Comparison of ENCODE assay signal across 8 cellular contexts in genomic region chr5:134436523-134437339, GRCh38.
DNase-seq lines count a peak whose midpoint lies in the region; ATAC-seq lines count a peak whose summit lies in the region.

No MANE protein-coding gene starts in this region.

- no peak overlapping the region for H3K4me3 ChIP-seq in muscle layer of duodenum (ENCODE audit: low read depth in 1 of 2, low read length in 2 of 2)

- H3K4me3 Mint-ChIP-seq in effector memory CD8-positive, alpha-beta T cell, result peak overlapping the region; percentile 44 to 55
- H3K4me3 Mint-ChIP-seq in stimulated activated naive CD8-positive, alpha-beta T cell treated with anti-CD3 and anti-CD28 coated beads, Interleukin-15, Interleukin-2, amounts not matched to agents 100 ng/mL and 50 ng/mL, for 24 hours, result peak overlapping the region; percentile 42

- H3K4me1 Mint-ChIP-seq in effector memory CD8-positive, alpha-beta T cell (ENCODE audit: low read depth in 2 of 2), result peaks cover 0 to 12% of the 10 kb centered on the region in 2 donors
- peaks cover 41% of the 10 kb centered on the region for H3K4me1 Mint-ChIP-seq in stimulated activated naive CD8-positive, alpha-beta T cell treated with anti-CD3 and anti-CD28 coated beads, Interleukin-15, Interleukin-2, amounts not matched to agents 100 ng/mL and 50 ng/mL, for 24 hours (ENCODE audit: low read depth)

- ATAC-seq in GM18508 (IDR thresholded peaks at IDR 0.05; ENCODE audit: insufficient read depth, unreplicated experiment) (peak; percentile 75), HG02870 (IDR thresholded peaks at IDR 0.05; ENCODE audit: unreplicated experiment) (peak; percentile 84)
- peak; percentile 91 for ATAC-seq in effector memory CD8-positive, alpha-beta T cell (replicated peaks)

- H3K27ac Mint-ChIP-seq in effector memory CD8-positive, alpha-beta T cell, result peak overlapping the region; percentile 89 to 90
- peak overlapping the region; percentile 80 for H3K27ac Mint-ChIP-seq in stimulated activated naive CD8-positive, alpha-beta T cell treated with anti-CD3 and anti-CD28 coated beads, Interleukin-15, Interleukin-2, amounts not matched to agents 100 ng/mL and 50 ng/mL, for 24 hours

- DNase-seq in NCI-H2107 (lab: John Stamatoyannopoulos, UW), result peak; percentile 40
- DNase-seq in activated CD4-positive, alpha-beta T cell treated with anti-CD3 and anti-CD28 coated beads, Interleukin-2, amount 50 U/mL, for 1 hour, result peak; percentile 30
- DNase-seq in effector memory CD8-positive, alpha-beta T cell, result peak; percentile 24 to 44 (median 41)
- DNase-seq in AML-193 (lab: John Stamatoyannopoulos, UW), result no peak

- H3K9me3 ChIP-seq in muscle layer of duodenum (ENCODE audit: control insufficient read depth in 1 of 2, low read length in 2 of 2), result no peaks in the 10 kb centered on the region

- H3K36me3 Mint-ChIP-seq in effector memory CD8-positive, alpha-beta T cell (ENCODE audit: insufficient read depth), result peaks cover 3% of the 10 kb centered on the region
- H3K36me3 Mint-ChIP-seq in stimulated activated naive CD8-positive, alpha-beta T cell treated with anti-CD3 and anti-CD28 coated beads, Interleukin-15, Interleukin-2, amounts not matched to agents 100 ng/mL and 50 ng/mL, for 24 hours (ENCODE audit: low read depth), result no peaks in the 10 kb centered on the region

- peaks cover 0 to 3% of the 10 kb centered on the region in 2 donors for H3K36me3 ChIP-seq in muscle layer of duodenum (ENCODE audit: control insufficient read depth in 1 of 2, insufficient read depth in 2 of 2, low read length in 2 of 2)

- H3K27ac ChIP-seq in muscle layer of duodenum (ENCODE audit: low read length), result peak overlapping the region; percentile 83

- peaks cover 0 to 19% of the 10 kb centered on the region in 2 donors for H3K27me3 Mint-ChIP-seq in effector memory CD8-positive, alpha-beta T cell
- H3K27me3 Mint-ChIP-seq in stimulated activated naive CD8-positive, alpha-beta T cell treated with anti-CD3 and anti-CD28 coated beads, Interleukin-15, Interleukin-2, amounts not matched to agents 100 ng/mL and 50 ng/mL, for 24 hours, result no peaks in the 10 kb centered on the region

- no peaks in the 10 kb centered on the region for H3K27me3 ChIP-seq in muscle layer of duodenum (ENCODE audit: low read depth, low read length)

- H3K4me1 ChIP-seq in muscle layer of duodenum (ENCODE audit: control insufficient read depth in 1 of 2, insufficient read depth in 2 of 2, low read length in 2 of 2), result peaks cover 24 to 25% of the 10 kb centered on the region in 2 donors

- H3K9me3 Mint-ChIP-seq in effector memory CD8-positive, alpha-beta T cell, result no peaks in the 10 kb centered on the region
- H3K9me3 Mint-ChIP-seq in stimulated activated naive CD8-positive, alpha-beta T cell treated with anti-CD3 and anti-CD28 coated beads, Interleukin-15, Interleukin-2, amounts not matched to agents 100 ng/mL and 50 ng/mL, for 24 hours, result no peaks in the 10 kb centered on the region

Comparison
In these comparisons a context has a peak if more than half of its experiments do, and no peak if none do; other contexts are left out.
1. DNase-seq: peak in NCI-H2107 (single experiment), activated CD4-positive, alpha-beta T cell treated with anti-CD3 and anti-CD28 coated beads, Interleukin-2, amount 50 U/mL, for 1 hour (single experiment) and effector memory CD8-positive, alpha-beta T cell (3 of 3); none in AML-193 (0 of 2).
2. Peak in every context shown above with its lines, with median percentiles within 50 percentile points of each other: ATAC-seq.